Comparison of ENCODE assay signal across 15 cellular contexts in genomic region chr5:135880278-135880677, GRCh38. TPM values are rescaled to one million over a fixed set of nuclear protein-coding genes. Genes with fewer than 3 reads are reported as not detected.
A peak's percentile ranks its signal among the peaks of the same experiment; 100 is the strongest.
DNase-seq lines count a peak whose midpoint lies in the region; ATAC-seq and TF ChIP-seq lines count a peak whose summit lies in the region.
"Had no signal": no experiment of that assay in that cellular context is flagged by ENCODE, and none has a peak within 500 bp of the region (broad histone marks: within the 10 kb centered on the region; RNA-seq: fewer than 3 reads in every experiment).

No MANE protein-coding gene starts in this region.

- POLR2A ChIA-PET in activated CD4-positive, alpha-beta T cell treated with anti-CD3 and anti-CD28 coated beads for 36 hours (lab: Charles Lee) = no interaction called here
- POLR2A ChIA-PET in activated CD4-positive, alpha-beta T cell treated with anti-CD3 and anti-CD28 coated beads, Interleukin-2, amount 10 ng/mL, durations not matched to agents 7 days and 5 days (lab: Charles Lee) = no interaction called here

- TF ChIP-seq CTCF in KMS-11 (conservative IDR thresholded peaks at IDR 0.05; ENCODE audit: low read depth, low read length) (peak; percentile 37; the same call in 1 of the 2 replicates), cardiac fibroblast (IDR thresholded peaks at IDR 0.05; ENCODE audit: low read depth, low read length) (peak; percentile 34), spleen (IDR thresholded peaks at IDR 0.05 in 8 of 11, conservative IDR thresholded peaks at IDR 0.05 in 3 of 11) (no peak)

- WGBS in spleen, 5 donors = 54 to 69% (median 56%) methylated on average over 3 of the region's 3 CpGs

- H3K27me3 ChIP-seq in KMS-11 (ENCODE audit: insufficient read depth, low read depth) (no peaks in the 10 kb centered on the region), spleen (replicated peaks in 1 of 7) (peaks cover 0 to 55% (median 0%) of the 10 kb centered on the region in 7 donors)
- H3K27me3 ChIP-seq: body of pancreas had no signal

- intact Hi-C loops in activated CD4-positive, alpha-beta T cell treated with anti-CD3 and anti-CD28 coated beads for 36 hours (cut with DNase I, micrococcal nuclease) = loop anchor here in 1 of 2 experiments (10.0 kb wide), 1 partner anchor 545 kb away; no protein-coding TSS in a partner anchor
- intact Hi-C loops in spleen (cut with DNase I; ENCODE audit: low total_unique reads) = no loop called here

- TF ChIP-seq POLR2A in spleen (IDR thresholded peaks at IDR 0.05) = no peak

- no peaks in the 10 kb centered on the region for H3K9me3 Mint-ChIP-seq in activated CD4-positive, alpha-beta T cell treated with anti-CD3 and anti-CD28 coated beads for 36 hours (ENCODE audit: low read depth)
- H3K9me3 Mint-ChIP-seq in stimulated activated naive B cell treated with anti-CD40 and anti-IgM and Interleukin-4, amounts not matched to agents 10 μg/mL and 1 μg/mL and 100 μg/mL, for 72 hours = no peaks in the 10 kb centered on the region
- no peaks in the 10 kb centered on the region for H3K9me3 Mint-ChIP-seq in activated CD4-positive, alpha-beta T cell treated with anti-CD3 and anti-CD28 coated beads, Interleukin-2, amount 10 ng/mL, durations not matched to agents 7 days and 5 days
- H3K9me3 Mint-ChIP-seq: immature natural killer cell had no signal

- H4K20me1 ChIP-seq in KMS-11 (ENCODE audit: insufficient read depth) = no peaks in the 10 kb centered on the region

- H3K4me3 ChIP-seq in KMS-11 (IDR thresholded peaks at IDR 0.05; ENCODE audit: insufficient read depth, low read depth, low read length) (no peak overlapping the region), cardiac fibroblast (replicated peaks in 1 of 2; ENCODE audit: low read depth in 2 of 2, low read length in 2 of 2) (no peak overlapping the region), spleen (no peak overlapping the region)
- H3K4me3 ChIP-seq: body of pancreas had no signal

- no peaks in the 10 kb centered on the region for H3K36me3 Mint-ChIP-seq in activated CD4-positive, alpha-beta T cell treated with anti-CD3 and anti-CD28 coated beads for 36 hours (ENCODE audit: low read depth)
- no peaks in the 10 kb centered on the region for H3K36me3 Mint-ChIP-seq in stimulated activated naive B cell treated with anti-CD40 and anti-IgM and Interleukin-4, amounts not matched to agents 10 μg/mL and 1 μg/mL and 100 μg/mL, for 72 hours
- no peaks in the 10 kb centered on the region for H3K36me3 Mint-ChIP-seq in activated CD4-positive, alpha-beta T cell treated with anti-CD3 and anti-CD28 coated beads, Interleukin-2, amount 10 ng/mL, durations not matched to agents 7 days and 5 days (ENCODE audit: low read depth)
- H3K36me3 Mint-ChIP-seq: immature natural killer cell had no signal

- CTCF ChIA-PET in activated CD4-positive, alpha-beta T cell treated with anti-CD3 and anti-CD28 coated beads for 36 hours (lab: Charles Lee) = no interaction called here
- CTCF ChIA-PET in activated CD4-positive, alpha-beta T cell treated with anti-CD3 and anti-CD28 coated beads, Interleukin-2, amount 10 ng/mL, durations not matched to agents 7 days and 5 days (lab: Charles Lee) = no interaction called here

- no peak overlapping the region for H3K27ac Mint-ChIP-seq in activated CD4-positive, alpha-beta T cell treated with anti-CD3 and anti-CD28 coated beads for 36 hours
- H3K27ac Mint-ChIP-seq in stimulated activated naive B cell treated with anti-CD40 and anti-IgM and Interleukin-4, amounts not matched to agents 10 μg/mL and 1 μg/mL and 100 μg/mL, for 72 hours = no peak overlapping the region
- no peak overlapping the region for H3K27ac Mint-ChIP-seq in activated CD4-positive, alpha-beta T cell treated with anti-CD3 and anti-CD28 coated beads, Interleukin-2, amount 10 ng/mL, durations not matched to agents 7 days and 5 days
- H3K27ac Mint-ChIP-seq: immature natural killer cell had no signal

- H3K36me3 ChIP-seq in KMS-11 (ENCODE audit: insufficient read depth) (no peaks in the 10 kb centered on the region), spleen (no peaks in the 10 kb centered on the region)

- no peak overlapping the region for H2AFZ ChIP-seq in KMS-11 (ENCODE audit: low read depth)

- no peak overlapping the region for H3K4me3 Mint-ChIP-seq in activated CD4-positive, alpha-beta T cell treated with anti-CD3 and anti-CD28 coated beads for 36 hours
- no peak overlapping the region for H3K4me3 Mint-ChIP-seq in stimulated activated naive B cell treated with anti-CD40 and anti-IgM and Interleukin-4, amounts not matched to agents 10 μg/mL and 1 μg/mL and 100 μg/mL, for 72 hours
- H3K4me3 Mint-ChIP-seq in activated CD4-positive, alpha-beta T cell treated with anti-CD3 and anti-CD28 coated beads, Interleukin-2, amount 10 ng/mL, durations not matched to agents 7 days and 5 days = no peak overlapping the region
- H3K4me3 Mint-ChIP-seq: immature natural killer cell had no signal

- H3K9ac ChIP-seq in KMS-11 = no peak overlapping the region

- no peaks in the 10 kb centered on the region for H3K79me2 ChIP-seq in KMS-11 (ENCODE audit: insufficient read depth, low read depth)

- no peaks in the 10 kb centered on the region for H3K4me1 Mint-ChIP-seq in activated CD4-positive, alpha-beta T cell treated with anti-CD3 and anti-CD28 coated beads for 36 hours
- no peaks in the 10 kb centered on the region for H3K4me1 Mint-ChIP-seq in stimulated activated naive B cell treated with anti-CD40 and anti-IgM and Interleukin-4, amounts not matched to agents 10 μg/mL and 1 μg/mL and 100 μg/mL, for 72 hours
- H3K4me1 Mint-ChIP-seq in activated CD4-positive, alpha-beta T cell treated with anti-CD3 and anti-CD28 coated beads, Interleukin-2, amount 10 ng/mL, durations not matched to agents 7 days and 5 days = no peaks in the 10 kb centered on the region
- H3K4me1 Mint-ChIP-seq: immature natural killer cell had no signal

- no peak overlapping the region for H3K4me2 ChIP-seq in KMS-11

- H3K27me3 Mint-ChIP-seq in activated CD4-positive, alpha-beta T cell treated with anti-CD3 and anti-CD28 coated beads for 36 hours = peaks cover 36% of the 10 kb centered on the region
- H3K27me3 Mint-ChIP-seq in stimulated activated naive B cell treated with anti-CD40 and anti-IgM and Interleukin-4, amounts not matched to agents 10 μg/mL and 1 μg/mL and 100 μg/mL, for 72 hours = peaks cover 22 to 30% of the 10 kb centered on the region in 2 donors
- peaks cover 11% of the 10 kb centered on the region for H3K27me3 Mint-ChIP-seq in activated CD4-positive, alpha-beta T cell treated with anti-CD3 and anti-CD28 coated beads, Interleukin-2, amount 10 ng/mL, durations not matched to agents 7 days and 5 days

- DNase-seq in activated CD4-positive, alpha-beta T cell treated with anti-CD3 and anti-CD28 coated beads for 36 hours = peak; percentile 40
- DNase-seq in activated CD4-positive, alpha-beta T cell treated with anti-CD3 and anti-CD28 coated beads, Interleukin-2, amount 50 U/mL, for 4 hours = no peak
- DNase-seq in cardiac fibroblast (ENCODE audit: low read depth in 2 of 2) (peak in 1 of 2 donors; percentile 19), spleen (no peak)
- DNase-seq in stimulated activated naive B cell treated with anti-CD40 and anti-IgM and Interleukin-4, amounts not matched to agents 10 μg/mL and 1 μg/mL and 100 μg/mL, for 72 hours = no peak
- no peak for DNase-seq in activated CD4-positive, alpha-beta T cell treated with anti-CD3 and anti-CD28 coated beads, Interleukin-2, amount 10 ng/mL, durations not matched to agents 7 days and 5 days
- DNase-seq: activated CD4-positive, CD25-positive, alpha-beta regulatory T cell; body of pancreas; HCEC 1CT; immature natural killer cell; MV-4-11 had no signal

- H3K27ac ChIP-seq in KMS-11 (no peak overlapping the region), spleen (no peak overlapping the region)
- H3K27ac ChIP-seq: body of pancreas had no signal

- ATAC-seq in activated CD4-positive, alpha-beta T cell treated with anti-CD3 and anti-CD28 coated beads for 36 hours = no peak
- peak; percentile 36 to 39 for ATAC-seq in stimulated activated naive B cell treated with anti-CD40 and anti-IgM and Interleukin-4, amounts not matched to agents 10 μg/mL and 1 μg/mL and 100 μg/mL, for 72 hours (replicated peaks)
- no peak for ATAC-seq in GM21786 (IDR thresholded peaks at IDR 0.05; ENCODE audit: unreplicated experiment)
- ATAC-seq: body of pancreas had no signal

- H3K4me1 ChIP-seq in KMS-11 (ENCODE audit: low read depth, poor library complexity, severe bottlenecking) (no peaks in the 10 kb centered on the region), spleen (no peaks in the 10 kb centered on the region)
- H3K4me1 ChIP-seq: body of pancreas had no signal

- no peaks in the 10 kb centered on the region for H3K9me3 ChIP-seq in spleen
- H3K9me3 ChIP-seq: body of pancreas had no signal

RNA-seq across cellular contexts. Expression of gene IL9, which starts 15.4 kb away (rescaled TPM):
- 10 to 100 TPM; 47.9 to 48.1 TPM for total RNA-seq in activated CD4-positive, alpha-beta T cell treated with anti-CD3 and anti-CD28 coated beads for 36 hours
- total RNA-seq in spleen = not detected
- not detected for polyA plus RNA-seq in spleen
- not detected for total RNA-seq in activated CD4-positive, alpha-beta T cell treated with anti-CD3 and anti-CD28 coated beads, Interleukin-2, amount 10 ng/mL, durations not matched to agents 7 days and 5 days
- total RNA-seq: body of pancreas, renal cortical epithelial cell, subcutaneous adipose tissue had no signal
- polyA plus RNA-seq: immature natural killer cell had no signal

RNA-seq across cellular contexts. Expression of gene SLC25A48, which starts 45.8 kb away (rescaled TPM):
- not detected for total RNA-seq in activated CD4-positive, alpha-beta T cell treated with anti-CD3 and anti-CD28 coated beads for 36 hours
- total RNA-seq in spleen = under 1 TPM in 2 of 7 donors, not detected in 5; 0.33 to 0.66 TPM
- under 1 TPM in 1 of 3 donors, not detected in 2; 0.06 TPM for polyA plus RNA-seq in spleen
- not detected for total RNA-seq in activated CD4-positive, alpha-beta T cell treated with anti-CD3 and anti-CD28 coated beads, Interleukin-2, amount 10 ng/mL, durations not matched to agents 7 days and 5 days
- total RNA-seq: renal cortical epithelial cell had no signal
- polyA plus RNA-seq: immature natural killer cell had no signal

Comparison
In these comparisons a context has a peak if more than half of its experiments do, and no peak if none do; other contexts are left out.
1. RNA of gene IL9, which starts 15.4 kb away (total RNA-seq): 47.9 to 48.1 TPM in activated CD4-positive, alpha-beta T cell treated with anti-CD3 and anti-CD28 coated beads for 36 hours; not detected in activated CD4-positive, alpha-beta T cell treated with anti-CD3 and anti-CD28 coated beads, Interleukin-2, amount 10 ng/mL, durations not matched to agents 7 days and 5 days and not detected in spleen; every median in the first group is over 10 times any median in the second.
2. ATAC-seq: peak in stimulated activated naive B cell treated with anti-CD40 and anti-IgM and Interleukin-4, amounts not matched to agents 10 μg/mL and 1 μg/mL and 100 μg/mL, for 72 hours (2 of 2); none in activated CD4-positive, alpha-beta T cell treated with anti-CD3 and anti-CD28 coated beads for 36 hours (single experiment) and GM21786 (single experiment).
3. CTCF ChIP-seq: peak in KMS-11 (single experiment) and cardiac fibroblast (single experiment); none in spleen (0 of 11).